ENCODE assay signal across 22 cellular contexts in the genomic region with DNA sequence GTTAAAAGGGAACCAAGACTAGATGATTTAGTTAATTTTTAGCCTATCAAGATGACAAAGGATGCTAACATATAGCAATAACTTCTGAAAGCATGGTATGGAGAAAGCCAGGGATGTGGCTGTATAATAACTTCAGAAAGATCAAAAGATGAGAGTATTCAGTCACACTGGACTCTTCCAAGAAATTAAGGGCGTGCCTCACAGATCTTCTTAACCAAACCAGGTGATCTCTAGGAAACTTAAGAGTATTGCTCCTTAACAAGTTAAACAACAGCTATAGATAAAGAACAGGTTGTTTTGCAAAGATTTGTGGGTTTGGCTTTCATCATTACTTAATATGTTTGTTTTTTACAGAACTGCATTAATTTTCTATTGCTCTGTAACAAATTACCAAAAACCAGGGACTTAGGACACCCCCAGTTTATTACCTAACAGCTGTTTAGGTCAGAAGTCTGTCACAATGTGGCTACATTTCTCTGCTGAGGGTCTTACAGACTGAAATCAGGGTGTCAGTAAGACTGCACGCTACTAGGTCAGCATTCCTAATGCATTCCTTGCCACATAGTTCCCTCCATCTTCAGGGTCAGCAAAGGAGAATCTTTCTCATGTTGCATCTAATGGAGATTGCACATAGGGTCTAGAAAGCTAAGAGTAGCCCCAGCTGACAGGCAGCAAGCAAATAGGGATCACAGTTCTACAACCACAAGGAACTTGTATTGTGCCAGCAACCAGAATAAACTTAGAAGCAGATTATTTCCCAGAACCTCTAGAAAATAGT.
"Had no signal": no experiment of that assay in that cellular context is flagged by ENCODE, and none has a peak within 500 bp of the region (broad histone marks: within the 10 kb centered on the region; RNA-seq: fewer than 3 reads in every experiment).

No MANE protein-coding gene starts in this region.

- H3K4me3 Mint-ChIP-seq: mesothelial cell of epicardium; natural killer cell treated with Interleukin-12 subunit alpha and Interleukin-12 subunit beta and Interleukin-15 and Interleukin-18, amount 100 ng/mL, for 72 hours; neural progenitor cell; stimulated activated memory B cell treated with anti-CD40 and anti-IgM and Interleukin-4, amounts not matched to agents 10 μg/mL and 1 μg/mL and 100 μg/mL, for 72 hours; stimulated activated naive CD8-positive, alpha-beta T cell treated with anti-CD3 and anti-CD28 coated beads, Interleukin-15, Interleukin-2, amounts not matched to agents 100 ng/mL and 50 ng/mL, for 24 hours had no signal

- H3K4me3 ChIP-seq: dorsolateral prefrontal cortex, heart left ventricle, neural progenitor cell, pancreas, tibial artery, upper lobe of left lung, uterus had no signal

- H3K4me1 ChIP-seq: neural progenitor cell, pancreas, upper lobe of left lung, uterus had no signal

- H3K4me2 ChIP-seq: neural progenitor cell had no signal

- H3K27me3 ChIP-seq: dorsolateral prefrontal cortex, heart left ventricle, neural progenitor cell, pancreas, tibial artery, upper lobe of left lung, uterus had no signal

- H3K4me1 Mint-ChIP-seq: mesothelial cell of epicardium; neural progenitor cell; stimulated activated memory B cell treated with anti-CD40 and anti-IgM and Interleukin-4, amounts not matched to agents 10 μg/mL and 1 μg/mL and 100 μg/mL, for 72 hours had no signal

- H3K27me3 Mint-ChIP-seq: natural killer cell treated with Interleukin-12 subunit alpha and Interleukin-12 subunit beta and Interleukin-15 and Interleukin-18, amount 100 ng/mL, for 72 hours; progenitor cell of endocrine pancreas; stimulated activated memory B cell treated with anti-CD40 and anti-IgM and Interleukin-4, amounts not matched to agents 10 μg/mL and 1 μg/mL and 100 μg/mL, for 72 hours; stimulated activated naive CD8-positive, alpha-beta T cell treated with anti-CD3 and anti-CD28 coated beads, Interleukin-15, Interleukin-2, amounts not matched to agents 100 ng/mL and 50 ng/mL, for 24 hours had no signal

- ATAC-seq: heart left ventricle; natural killer cell treated with Interleukin-12 subunit alpha and Interleukin-12 subunit beta and Interleukin-15 and Interleukin-18, amount 100 ng/mL, for 72 hours; pancreas; right cardiac atrium; stimulated activated memory B cell treated with anti-CD40 and anti-IgM and Interleukin-4, amounts not matched to agents 10 μg/mL and 1 μg/mL and 100 μg/mL, for 72 hours had no signal

- H3K27ac ChIP-seq: dorsolateral prefrontal cortex, heart left ventricle, neural progenitor cell, pancreas, tibial artery, upper lobe of left lung, uterus had no signal

- H3K9me3 Mint-ChIP-seq: natural killer cell treated with Interleukin-12 subunit alpha and Interleukin-12 subunit beta and Interleukin-15 and Interleukin-18, amount 100 ng/mL, for 72 hours had no signal

- DNase-seq: cortex of kidney; dorsolateral prefrontal cortex; effector CD8-positive, alpha-beta T cell; heart left ventricle; hippocampal formation; kidney glomerular epithelial cell; mammary epithelial cell; occipital lobe; pancreas; right cardiac atrium; stimulated activated CD4-positive, alpha-beta T cell treated with anti-CD3 and anti-CD28 coated beads, Interleukin-15, amount 100 ng/mL, for 24 hours; stimulated activated CD4-positive, alpha-beta T cell treated with anti-CD3 and anti-CD28 coated beads, Interleukin-1b, Interleukin-23, amount 100 ng/mL, for 48 hours; stimulated activated CD4-positive, alpha-beta T cell treated with anti-CD3 and anti-CD28 coated beads, Interleukin-4, amount 100 ng/mL, for 24 hours; tibial artery; upper lobe of left lung; uterus had no signal

- H3K36me3 ChIP-seq: neural progenitor cell, pancreas, upper lobe of left lung, uterus had no signal

- H3K9ac ChIP-seq: neural progenitor cell had no signal

- H3K9me3 ChIP-seq: pancreas, tibial artery, upper lobe of left lung, uterus had no signal

- H3K27ac Mint-ChIP-seq: mesothelial cell of epicardium; natural killer cell treated with Interleukin-12 subunit alpha and Interleukin-12 subunit beta and Interleukin-15 and Interleukin-18, amount 100 ng/mL, for 72 hours; neural progenitor cell; progenitor cell of endocrine pancreas; stimulated activated memory B cell treated with anti-CD40 and anti-IgM and Interleukin-4, amounts not matched to agents 10 μg/mL and 1 μg/mL and 100 μg/mL, for 72 hours; stimulated activated naive CD8-positive, alpha-beta T cell treated with anti-CD3 and anti-CD28 coated beads, Interleukin-15, Interleukin-2, amounts not matched to agents 100 ng/mL and 50 ng/mL, for 24 hours had no signal

- H2AFZ ChIP-seq: neural progenitor cell had no signal
